33 cellular contexts compared by ENCODE assay signal in the genomic region with DNA sequence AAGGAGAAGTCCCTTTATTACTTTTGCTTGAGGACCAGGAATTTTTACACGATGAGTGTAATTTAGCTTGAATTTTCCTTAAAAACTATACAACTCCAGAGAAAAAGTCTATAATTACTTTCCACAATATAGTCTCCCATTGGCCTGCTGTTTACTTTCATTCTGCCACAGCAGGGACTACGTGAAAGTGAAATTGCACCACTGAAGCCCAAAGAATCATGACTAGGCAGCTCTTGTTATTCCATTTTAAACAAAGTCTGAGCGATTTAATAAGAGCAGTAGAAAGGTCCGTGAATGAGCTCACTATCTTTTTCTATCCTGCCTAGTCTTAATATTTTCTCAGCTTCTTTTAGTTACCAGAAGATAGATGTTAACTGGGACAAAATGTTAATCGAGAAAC.
"Had no signal": no experiment of that assay in that cellular context is flagged by ENCODE, and none has a peak within 500 bp of the region (broad histone marks: within the 10 kb centered on the region; RNA-seq: fewer than 3 reads in every experiment).

No MANE protein-coding gene starts in this region.

- H3K9ac ChIP-seq: SK-N-SH had no signal

- H3K27me3 Mint-ChIP-seq: brain had no signal

- ATAC-seq: activated CD8-positive, alpha-beta T cell treated with anti-CD3 and anti-CD28 coated beads, Interleukin-2, amount 10 ng/mL, durations not matched to agents 7 days and 5 days; K562; Panc1 had no signal

- H3K4me1 ChIP-seq: adrenal gland, SJSA1 had no signal

- H3K4me3 ChIP-seq: adrenal gland, K562, MG63, SJSA1 had no signal

- H3K9me3 Mint-ChIP-seq: activated CD4-positive, alpha-beta T cell treated with anti-CD3 and anti-CD28 coated beads, Interleukin-2, amount 10 ng/mL, durations not matched to agents 24 days and 14 days; activated naive CD4-positive, alpha-beta T cell treated with anti-CD3 and anti-CD28 coated beads, Interleukin-2, amount 50 U/mL, for 24 hours; activated naive CD8-positive, alpha-beta T cell treated with anti-CD3 and anti-CD28 coated beads, Interleukin-2, amount 10 ng/mL, durations not matched to agents 7 days and 5 days; activated T-cell treated with anti-CD3 and anti-CD28 coated beads, Interleukin-2, amount 50 U/mL, for 24 hours; activated T-helper 2 cell treated with anti-CD3 and anti-CD28 coated beads, Interferon-gamma antibody, Interleukin-2, Interleukin-4, amounts not matched to agents 10 μg/mL and 5 μg/mL and 100 μg/mL, durations not matched to agents 14 hours and 24 hours and 36 hours; brain; T-helper 1 cell treated with Interleukin-12 subunit alpha and Interleukin-12 subunit beta and Interleukin-4 antibody, amounts not matched to agents 30 μg/mL and 1 μg/mL, for 36 hours; T-helper 2 cell treated with Interferon-gamma antibody and Interleukin-4, amounts not matched to agents 5 μg/mL and 100 μg/mL, for 36 hours had no signal

- DNase-seq: activated CD4-positive, alpha-beta T cell treated with anti-CD3 and anti-CD28 coated beads, Interleukin-2, amount 10 ng/mL, durations not matched to agents 24 days and 14 days; activated CD4-positive, alpha-beta T cell treated with anti-CD3 and anti-CD28 coated beads, Interleukin-2, amount 50 U/mL, for 48 hours; activated CD8-positive, alpha-beta T cell treated with anti-CD3 and anti-CD28 coated beads, Interleukin-2, amount 10 ng/mL, durations not matched to agents 7 days and 5 days; activated gamma-delta T cell; activated naive CD4-positive, alpha-beta T cell treated with Interleukin-2 at 50 U/mL for 16 hours; activated naive CD8-positive, alpha-beta T cell treated with anti-CD3 and anti-CD28 coated beads, Interleukin-2, amount 10 ng/mL, durations not matched to agents 7 days and 5 days; activated T-cell treated with anti-CD3 and anti-CD28 coated beads, Interleukin-2, amount 50 U/mL, for 24 hours; adrenal gland; central memory CD4-positive, alpha-beta T cell; Karpas-422; MG63; MV-4-11; NCI-H1092; NCI-H1436 treated with DMSO at 0.1 percent for 48 hours; NCI-H1694 treated with DMSO at 0.1 percent for 48 hours; NCI-H2029; NCI-H2171; NCI-H226; NCI-H446 treated with DMSO at 0.1 percent for 48 hours; NCI-H524; NCI-H69; NCI-H82; SHP77 treated with DMSO at 0.1 percent for 48 hours; SK-N-SH had no signal

- FAIRE-seq: K562, TTC549 had no signal

- H3K4me3 Mint-ChIP-seq: activated CD4-positive, alpha-beta T cell treated with anti-CD3 and anti-CD28 coated beads, Interleukin-2, amount 10 ng/mL, durations not matched to agents 24 days and 14 days; activated CD8-positive, alpha-beta T cell treated with anti-CD3 and anti-CD28 coated beads, Interleukin-2, amount 10 ng/mL, durations not matched to agents 7 days and 5 days; activated naive CD4-positive, alpha-beta T cell treated with anti-CD3 and anti-CD28 coated beads, Interleukin-2, amount 50 U/mL, for 24 hours; activated naive CD8-positive, alpha-beta T cell treated with anti-CD3 and anti-CD28 coated beads, Interleukin-2, amount 10 ng/mL, durations not matched to agents 7 days and 5 days; activated T-cell treated with anti-CD3 and anti-CD28 coated beads, Interleukin-2, amount 50 U/mL, for 24 hours; brain; T-helper 1 cell treated with Interleukin-12 subunit alpha and Interleukin-12 subunit beta and Interleukin-4 antibody, amounts not matched to agents 30 μg/mL and 1 μg/mL, for 36 hours; T-helper 2 cell treated with Interferon-gamma antibody and Interleukin-4, amounts not matched to agents 5 μg/mL and 100 μg/mL, for 36 hours had no signal

- H3K27me3 ChIP-seq: MG63, SJSA1 had no signal

- H3K4me1 Mint-ChIP-seq: activated CD4-positive, alpha-beta T cell treated with anti-CD3 and anti-CD28 coated beads, Interleukin-2, amount 10 ng/mL, durations not matched to agents 24 days and 14 days; activated naive CD4-positive, alpha-beta T cell treated with anti-CD3 and anti-CD28 coated beads, Interleukin-2, amount 50 U/mL, for 24 hours; activated naive CD8-positive, alpha-beta T cell treated with anti-CD3 and anti-CD28 coated beads, Interleukin-2, amount 10 ng/mL, durations not matched to agents 7 days and 5 days; brain had no signal

- H3K4me2 ChIP-seq: SK-N-SH had no signal

- H3K27ac ChIP-seq: adrenal gland, SJSA1 had no signal

- H3K9me3 ChIP-seq: adrenal gland, MG63, SJSA1, SK-N-SH had no signal

- H3K36me3 Mint-ChIP-seq: activated naive CD4-positive, alpha-beta T cell treated with anti-CD3 and anti-CD28 coated beads, Interleukin-2, amount 50 U/mL, for 24 hours; activated naive CD8-positive, alpha-beta T cell treated with anti-CD3 and anti-CD28 coated beads, Interleukin-2, amount 10 ng/mL, durations not matched to agents 7 days and 5 days; brain had no signal

- H3K9me2 ChIP-seq: SK-N-SH had no signal

- H3K36me3 ChIP-seq: adrenal gland, MG63, SJSA1 had no signal

- H3K27ac Mint-ChIP-seq: activated CD4-positive, alpha-beta T cell treated with anti-CD3 and anti-CD28 coated beads, Interleukin-2, amount 10 ng/mL, durations not matched to agents 24 days and 14 days; activated CD8-positive, alpha-beta T cell treated with anti-CD3 and anti-CD28 coated beads, Interleukin-2, amount 10 ng/mL, durations not matched to agents 7 days and 5 days; activated naive CD8-positive, alpha-beta T cell treated with anti-CD3 and anti-CD28 coated beads, Interleukin-2, amount 10 ng/mL, durations not matched to agents 7 days and 5 days; activated T-cell treated with anti-CD3 and anti-CD28 coated beads, Interleukin-2, amount 50 U/mL, for 24 hours; activated T-helper 2 cell treated with anti-CD3 and anti-CD28 coated beads, Interferon-gamma antibody, Interleukin-2, Interleukin-4, amounts not matched to agents 10 μg/mL and 5 μg/mL and 100 μg/mL, durations not matched to agents 14 hours and 24 hours and 36 hours; brain; T-helper 1 cell treated with Interleukin-12 subunit alpha and Interleukin-12 subunit beta and Interleukin-4 antibody, amounts not matched to agents 30 μg/mL and 1 μg/mL, for 36 hours; T-helper 2 cell treated with Interferon-gamma antibody and Interleukin-4, amounts not matched to agents 5 μg/mL and 100 μg/mL, for 36 hours had no signal
